Comparison of ENCODE assay signal across 21 cellular contexts in genomic region chr6:88760091-88760490, GRCh38.
"Had no signal": no experiment of that assay in that cellular context is flagged by ENCODE, and none has a peak within 500 bp of the region (broad histone marks: within the 10 kb centered on the region; RNA-seq: fewer than 3 reads in every experiment).

No MANE protein-coding gene starts in this region.

- H3K9ac ChIP-seq: neural progenitor cell had no signal

- H3K9me3 Mint-ChIP-seq: activated CD4-positive, alpha-beta memory T cell treated with anti-CD3 and anti-CD28 coated beads for 36 hours; activated T-helper 1 cell treated with anti-CD3 and anti-CD28 coated beads, Interleukin-12 subunit alpha, Interleukin-12 subunit beta, Interleukin-2, Interleukin-4 antibody, amounts not matched to agents 30 ng/mL and 10 ng/mL and 1 ng/mL, durations not matched to agents 14 hours and 24 hours and 36 hours; neural progenitor cell had no signal

- H3K4me3 ChIP-seq: lung, neural progenitor cell, ovary, prostate gland, stomach, transverse colon had no signal

- H3K27me3 Mint-ChIP-seq: activated CD4-positive, alpha-beta memory T cell treated with anti-CD3 and anti-CD28 coated beads for 36 hours; activated naive CD4-positive, alpha-beta T cell treated with anti-CD3 and anti-CD28 coated beads, Interleukin-2, amount 50 U/mL, for 24 hours; naive thymus-derived CD4-positive, alpha-beta T cell had no signal

- H3K4me1 ChIP-seq: prostate gland, stomach, transverse colon had no signal

- H3K27me3 ChIP-seq: neural progenitor cell, ovary, stomach, transverse colon had no signal

- ATAC-seq: left lobe of liver; naive thymus-derived CD4-positive, alpha-beta T cell had no signal

- H3K27ac Mint-ChIP-seq: activated CD4-positive, alpha-beta memory T cell treated with anti-CD3 and anti-CD28 coated beads for 36 hours; activated naive CD4-positive, alpha-beta T cell treated with anti-CD3 and anti-CD28 coated beads, Interleukin-2, amount 50 U/mL, for 24 hours; activated T-helper 1 cell treated with anti-CD3 and anti-CD28 coated beads, Interleukin-12 subunit alpha, Interleukin-12 subunit beta, Interleukin-2, Interleukin-4 antibody, amounts not matched to agents 30 ng/mL and 10 ng/mL and 1 ng/mL, durations not matched to agents 14 hours and 24 hours and 36 hours; naive thymus-derived CD4-positive, alpha-beta T cell; neural progenitor cell had no signal

- FAIRE-seq: urothelium cell line had no signal

- DNase-seq: activated CD4-positive, alpha-beta memory T cell treated with anti-CD3 and anti-CD28 coated beads for 36 hours; activated CD4-positive, alpha-beta T cell treated with anti-CD3 and anti-CD28 coated beads for 4 hours; activated CD4-positive, CD25-positive, alpha-beta regulatory T cell; activated gamma-delta T cell; activated T-cell treated with anti-CD3 and anti-CD28 coated beads for 4 hours; anterior cingulate cortex; cortex of kidney; foreskin fibroblast; naive thymus-derived CD4-positive, alpha-beta T cell; ovary; stimulated activated CD4-positive, alpha-beta T cell treated with anti-CD3 and anti-CD28 coated beads, Interleukin-4, amount 100 ng/mL, for 24 hours; stomach; T-helper 9 cell; transverse colon had no signal

- H3K9me3 ChIP-seq: ovary, prostate gland, stomach, transverse colon had no signal

- H3K36me3 ChIP-seq: neural progenitor cell, ovary, prostate gland, stomach, transverse colon had no signal

- H3K4me1 Mint-ChIP-seq: activated naive CD4-positive, alpha-beta T cell treated with anti-CD3 and anti-CD28 coated beads, Interleukin-2, amount 50 U/mL, for 24 hours; neural progenitor cell had no signal

- H3K4me2 ChIP-seq: neural progenitor cell had no signal

- H2AFZ ChIP-seq: neural progenitor cell had no signal

- H3K27ac ChIP-seq: neural progenitor cell, ovary, prostate gland, stomach, transverse colon had no signal

- H3K4me3 Mint-ChIP-seq: activated CD4-positive, alpha-beta memory T cell treated with anti-CD3 and anti-CD28 coated beads for 36 hours; activated naive CD4-positive, alpha-beta T cell treated with anti-CD3 and anti-CD28 coated beads, Interleukin-2, amount 50 U/mL, for 24 hours; activated T-helper 1 cell treated with anti-CD3 and anti-CD28 coated beads, Interleukin-12 subunit alpha, Interleukin-12 subunit beta, Interleukin-2, Interleukin-4 antibody, amounts not matched to agents 30 ng/mL and 10 ng/mL and 1 ng/mL, durations not matched to agents 14 hours and 24 hours and 36 hours; naive thymus-derived CD4-positive, alpha-beta T cell; neural progenitor cell had no signal
